In genomic region chr11:86063536-86063935, GRCh38 we compare ENCODE assay signal across 8 cellular contexts. TPM values are rescaled to one million over a fixed set of nuclear protein-coding genes. Genes with fewer than 3 reads are reported as not detected.
DNase-seq lines count a peak whose midpoint lies in the region; ATAC-seq and TF ChIP-seq lines count a peak whose summit lies in the region.

No MANE protein-coding gene starts in this region.

- H3K4me1 Mint-ChIP-seq in chondrocyte (ENCODE audit: low read depth) (peaks cover 69% of the 10 kb centered on the region), nephron (peaks cover 59% of the 10 kb centered on the region)

- ATAC-seq in GM21619 (IDR thresholded peaks at IDR 0.05; ENCODE audit: unreplicated experiment): no peak

- H3K27ac Mint-ChIP-seq in chondrocyte (ENCODE audit: unreplicated experiment) (peak overlapping the region; percentile 100), nephron (peak overlapping the region; percentile 42 to 69 (median 50))

- H3K36me3 Mint-ChIP-seq in chondrocyte (ENCODE audit: low read depth) (peaks cover 11% of the 10 kb centered on the region), nephron (ENCODE audit: low read depth) (peaks cover 4% of the 10 kb centered on the region)

- H3K27me3 Mint-ChIP-seq in chondrocyte (ENCODE audit: low read depth) (no peaks in the 10 kb centered on the region), nephron (ENCODE audit: low read depth) (no peaks in the 10 kb centered on the region)

- H3K4me3 Mint-ChIP-seq in chondrocyte (ENCODE audit: unreplicated experiment) (peak overlapping the region; percentile 100), nephron (peak overlapping the region in 1 of 3 experiments; percentile 44)

- TF ChIP-seq CTCF in chondrocyte (IDR thresholded peaks at IDR 0.05) (no peak), nephron (IDR thresholded peaks at IDR 0.05; ENCODE audit: unreplicated experiment in 3 of 3) (no peak)

- H3K9me3 Mint-ChIP-seq in chondrocyte (ENCODE audit: low read depth) (peaks cover 3% of the 10 kb centered on the region), nephron (no peaks in the 10 kb centered on the region)

- DNase-seq in CD1c-positive myeloid dendritic cell (ENCODE audit: extremely low spot score) (peak; percentile 44), NCI-H226 (peak; percentile 62), chondrocyte (ENCODE audit: low spot score) (no peak), GOT3 (lab: John Stamatoyannopoulos, UW) (no peak), ureter (ENCODE audit: low spot score) (no peak), HEK293T (ENCODE audit: extremely low spot score) (no peak)

- CTCF ChIA-PET in HEK293T (lab: Yijun Ruan, JAX): no interaction called here

- POLR2A ChIA-PET in HEK293T (lab: Yijun Ruan, JAX): no interaction called here

TF ChIP-seq in HEK293T, 16 proteins besides CTCF, POLR2A, EP300 and RAD21:
- TF ChIP-seq FOXM1 (IDR thresholded peaks at IDR 0.05; ENCODE audit: borderline replicate concordance): no peak
- no peak for TF ChIP-seq FOXK2 (IDR thresholded peaks at IDR 0.05)
- TF ChIP-seq TARDBP (IDR thresholded peaks at IDR 0.05): no peak
- TF ChIP-seq HDGF (IDR thresholded peaks at IDR 0.05; ENCODE audit: borderline replicate concordance): no peak
- no peak for TF ChIP-seq ARNT (IDR thresholded peaks at IDR 0.05)
- no peak for TF ChIP-seq L3MBTL2 (conservative IDR thresholded peaks at IDR 0.05)

RNA-seq across cellular contexts. Expression of gene PICALM, which starts 5.3 kb away (rescaled TPM):
- total RNA-seq in chondrocyte (319 to 358 TPM (median 328 TPM) in 3 replicates), ureter (261 TPM)

Comparison
In these comparisons a context has a peak if more than half of its experiments do, and no peak if none do; other contexts are left out.
1. DNase-seq: peak in CD1c-positive myeloid dendritic cell (single experiment) and NCI-H226 (single experiment); none in chondrocyte (single experiment), GOT3 (single experiment), ureter (single experiment) and HEK293T (single experiment).